Comparison of ENCODE assay signal across 1 cellular context in genomic region chr22:32542332-32543019, GRCh38.
TF ChIP-seq lines count a peak whose summit lies in the region.

No MANE protein-coding gene starts in this region.

TF ChIP-seq in K562, 482 proteins besides CTCF, POLR2A, EP300 and RAD21 (continued from another document):
- no peak for TF ChIP-seq ZNF407 (IDR thresholded peaks at IDR 0.05; ENCODE audit: low read depth)
- no peak for TF ChIP-seq ZNF584 (CRISPR knock-in tag; IDR thresholded peaks at IDR 0.05; ENCODE audit: low read depth)
- TF ChIP-seq KLF13 (tag; IDR thresholded peaks at IDR 0.05; ENCODE audit: borderline replicate concordance, low read depth) = no peak
- TF ChIP-seq RBM34 (IDR thresholded peaks at IDR 0.05; ENCODE audit: borderline replicate concordance, insufficient read depth, low read length) = no peak
- TF ChIP-seq MTA2 (IDR thresholded peaks at IDR 0.05; ENCODE audit: low read depth) = no peak
- TF ChIP-seq BRCA1 (IDR thresholded peaks at IDR 0.05) = no peak
- no peak for TF ChIP-seq BRCA1 (CRISPR knock-in tag; IDR thresholded peaks at IDR 0.05)
- TF ChIP-seq DPF2 (IDR thresholded peaks at IDR 0.05) = 0 out of 2 replicates have a peak, but pooled peaks have one; percentile 23
- no peak for TF ChIP-seq SMC3 (conservative IDR thresholded peaks at IDR 0.05; ENCODE audit: insufficient read depth, low read depth, low read length)
- no peak for TF ChIP-seq FOXA1 (IDR thresholded peaks at IDR 0.05; ENCODE audit: borderline replicate concordance)
